ENCODE assay signal across 19 cellular contexts in genomic region chrX:121244511-121244910, GRCh38.
A peak's percentile ranks its signal among the peaks of the same experiment; 100 is the strongest.
DNase-seq lines count a peak whose midpoint lies in the region; ATAC-seq, FAIRE-seq and TF ChIP-seq lines count a peak whose summit lies in the region.
"Had no signal": no experiment of that assay in that cellular context is flagged by ENCODE, and none has a peak within 500 bp of the region (broad histone marks: within the 10 kb centered on the region; RNA-seq: fewer than 3 reads in every experiment).

No MANE protein-coding gene starts in this region.

- intact Hi-C loops in right lobe of liver (cut with DNase I): no loop called here

- no peak for TF ChIP-seq RAD21 in A549 (conservative IDR thresholded peaks at IDR 0.05 in 1 of 2, IDR thresholded peaks at IDR 0.05 in 1 of 2)

- H3K4me1 ChIP-seq in A549: no peaks in the 10 kb centered on the region
- H3K4me1 ChIP-seq in right lobe of liver: peaks cover 0 to 9% (median 0%) of the 10 kb centered on the region in 4 donors

- TF ChIP-seq POLR2A in A549 (IDR thresholded peaks at IDR 0.05; ENCODE audit: low read length) (no peak), right lobe of liver (IDR thresholded peaks at IDR 0.05) (no peak)

- ATAC-seq in A549 (no peak), left lobe of liver (peak; percentile 53), right lobe of liver (peak; percentile 56 to 80 (median 68)), HG02763 (IDR thresholded peaks at IDR 0.05; ENCODE audit: unreplicated experiment) (no peak)
- ATAC-seq in activated CD4-positive, CD25-positive, alpha-beta regulatory T cell treated with anti-CD3 and anti-CD28 coated beads, Interleukin-2, amount 50 U/mL, for 24 hours: no peak
- ATAC-seq in activated T-cell treated with anti-CD3 and anti-CD28 coated beads, Interleukin-2, amount 50 U/mL, for 72 hours (replicated peaks in 1 of 2): no peak
- ATAC-seq: GM23338, HCT116 had no signal

- H3K9me3 ChIP-seq in A549 (no peaks in the 10 kb centered on the region), right lobe of liver (no peaks in the 10 kb centered on the region)

- H3K36me3 ChIP-seq in right lobe of liver: no peaks in the 10 kb centered on the region

- peak; percentile 56 for FAIRE-seq in A549 (lab: Jason Lieb, UNC)
- FAIRE-seq: GM12891, GM18507 had no signal

- peaks cover 0 to 2% of the 10 kb centered on the region in 2 donors for H3K9me3 Mint-ChIP-seq in activated T-cell treated with anti-CD3 and anti-CD28 coated beads, Interleukin-2, amount 50 U/mL, for 72 hours
- H3K9me3 Mint-ChIP-seq: CD4-positive, alpha-beta memory T cell; GM23338 had no signal

- POLR2A ChIA-PET in A549 (lab: Yijun Ruan, JAX): no interaction called here

- DNase-seq in A549 (ENCODE audit: low read depth in 1 of 2, low spot score in 1 of 2) (no peak), left lobe of liver (ENCODE audit: low spot score) (no peak), right lobe of liver (no peak)
- no peak for DNase-seq in activated T-cell treated with anti-CD3 and anti-CD28 coated beads, Interleukin-2, amount 50 U/mL, for 72 hours
- DNase-seq: 8988T; C1 segment of cervical spinal cord; Calu3; CD4-positive, alpha-beta memory T cell; COR-L47; DMS53; DMS79 treated with DMSO at 0.1 percent for 48 hours; GF-D8; H9 had no signal

- no peak for TF ChIP-seq CTCF in A549 (IDR thresholded peaks at IDR 0.05)
- TF ChIP-seq CTCF in right lobe of liver (IDR thresholded peaks at IDR 0.05): no peak

- no peak overlapping the region for H3K4me2 ChIP-seq in A549
- H3K4me2 ChIP-seq: GM23338 had no signal

- no peak overlapping the region for H3K4me3 ChIP-seq in A549
- no peak overlapping the region for H3K4me3 ChIP-seq in right lobe of liver
- H3K4me3 ChIP-seq: GM23338 had no signal

- peaks cover 16% of the 10 kb centered on the region for H3K27me3 Mint-ChIP-seq in activated T-cell treated with anti-CD3 and anti-CD28 coated beads, Interleukin-2, amount 50 U/mL, for 72 hours (ENCODE audit: low read depth)

- H3K4me1 Mint-ChIP-seq in activated T-cell treated with anti-CD3 and anti-CD28 coated beads, Interleukin-2, amount 50 U/mL, for 72 hours (ENCODE audit: low read depth): no peaks in the 10 kb centered on the region
- H3K4me1 Mint-ChIP-seq: CD4-positive, alpha-beta memory T cell; GM23338; H9 had no signal

- H3K27ac ChIP-seq in A549 (no peak overlapping the region), right lobe of liver (no peak overlapping the region)

- CTCF ChIA-PET in A549 (lab: Yijun Ruan, JAX): no interaction called here

- 46% methylated on average over 1 of the region's 1 CpG for WGBS in A549 (ENCODE audit: missing lambda C conversion rate)
- 38% methylated on average over 1 of the region's 1 CpG for WGBS in right lobe of liver (ENCODE audit: insufficient coverage, low coverage, low lambda C conversion rate, missing lambda C conversion rate)

- peaks cover 0 to 5% of the 10 kb centered on the region in 2 donors for H3K36me3 Mint-ChIP-seq in activated T-cell treated with anti-CD3 and anti-CD28 coated beads, Interleukin-2, amount 50 U/mL, for 72 hours (ENCODE audit: insufficient read depth in 2 of 2)
- H3K36me3 Mint-ChIP-seq: CD4-positive, alpha-beta memory T cell had no signal

- no peak overlapping the region for H3K27ac Mint-ChIP-seq in activated T-cell treated with anti-CD3 and anti-CD28 coated beads, Interleukin-2, amount 50 U/mL, for 72 hours
- H3K27ac Mint-ChIP-seq: CD4-positive, alpha-beta memory T cell; GM23338; H9 had no signal

- no peak for TF ChIP-seq EP300 in A549 (IDR thresholded peaks at IDR 0.05)

- no peaks in the 10 kb centered on the region for H3K27me3 ChIP-seq in right lobe of liver

- no peak overlapping the region for H3K4me3 Mint-ChIP-seq in activated T-cell treated with anti-CD3 and anti-CD28 coated beads, Interleukin-2, amount 50 U/mL, for 72 hours
- H3K4me3 Mint-ChIP-seq: CD4-positive, alpha-beta memory T cell; GM23338; H9 had no signal

TF ChIP-seq in A549, 52 proteins besides CTCF, POLR2A, EP300 and RAD21:
- TF ChIP-seq CBX2 (IDR thresholded peaks at IDR 0.05; ENCODE audit: borderline replicate concordance, low read depth) (no peak), MYC (IDR thresholded peaks at IDR 0.05; ENCODE audit: borderline replicate concordance, low read length) (no peak), E2F6 (IDR thresholded peaks at IDR 0.05; ENCODE audit: borderline replicate concordance, low read depth) (no peak), FOSB (CRISPR knock-in tag; IDR thresholded peaks at IDR 0.05) (no peak), BHLHE40 (IDR thresholded peaks at IDR 0.05; ENCODE audit: low read depth, low read length) (no peak), MAZ (IDR thresholded peaks at IDR 0.05; ENCODE audit: borderline replicate concordance, low read depth, low read length) (no peak), HDAC2 (IDR thresholded peaks at IDR 0.05) (no peak), PHF8 (IDR thresholded peaks at IDR 0.05; ENCODE audit: borderline replicate concordance, low read depth) (no peak), CEBPB (IDR thresholded peaks at IDR 0.05) (no peak), BCL3 (IDR thresholded peaks at IDR 0.05) (no peak), HOXA7 (CRISPR knock-in tag; IDR thresholded peaks at IDR 0.05) (no peak), JUNB (IDR thresholded peaks at IDR 0.05) (no peak), RCOR1 (IDR thresholded peaks at IDR 0.05; ENCODE audit: low read depth, low read length) (no peak), ZFP36 (IDR thresholded peaks at IDR 0.05; ENCODE audit: borderline replicate concordance, partially characterized antibody) (no peak), MAX (IDR thresholded peaks at IDR 0.05) (no peak), RFX5 (IDR thresholded peaks at IDR 0.05) (no peak), CBX8 (IDR thresholded peaks at IDR 0.05) (no peak), GATA3 (IDR thresholded peaks at IDR 0.05; ENCODE audit: borderline replicate concordance) (no peak), RNF2 (IDR thresholded peaks at IDR 0.05; ENCODE audit: borderline replicate concordance, low read depth) (no peak), TP53 (CRISPR knock-in tag; IDR thresholded peaks at IDR 0.05) (no peak)
TF ChIP-seq in A549: peak in this region for 0.

Comparison
In these comparisons a context has a peak if more than half of its experiments do, and no peak if none do; other contexts are left out.
1. ATAC-seq: peak in left lobe of liver (single experiment) and right lobe of liver (4 of 4); none in A549 (0 of 2), activated CD4-positive, CD25-positive, alpha-beta regulatory T cell treated with anti-CD3 and anti-CD28 coated beads, Interleukin-2, amount 50 U/mL, for 24 hours (0 of 2), activated T-cell treated with anti-CD3 and anti-CD28 coated beads, Interleukin-2, amount 50 U/mL, for 72 hours (0 of 2) and HG02763 (single experiment).